Comparison of ENCODE assay signal across 8 cellular contexts in genomic region chr3:14216257-14217048, GRCh38. TPM values are rescaled to one million over a fixed set of nuclear protein-coding genes. Genes with fewer than 3 reads are reported as not detected.
DNase-seq lines count a peak whose midpoint lies in the region; ATAC-seq lines count a peak whose summit lies in the region.

No MANE protein-coding gene starts in this region.

- H3K27ac ChIP-seq in thymus (ENCODE audit: low read depth): peak overlapping the region; percentile 60

- peak; percentile 67 to 96 for ATAC-seq in naive thymus-derived CD8-positive, alpha-beta T cell

- no peak overlapping the region for H3K9ac ChIP-seq in endocrine pancreas (ENCODE audit: control insufficient read depth, insufficient read depth, low read length)

- POLR2A ChIA-PET in naive thymus-derived CD8-positive, alpha-beta T cell (lab: Charles Lee): interaction anchor here (1.4 kb wide), 1 partner anchor 13 kb away, joined by 3 read pairs; no protein-coding TSS in a partner anchor

- H3K4me1 Mint-ChIP-seq in naive thymus-derived CD8-positive, alpha-beta T cell: peaks cover 0 to 8% (median 0%) of the 10 kb centered on the region in 4 donors

- H3K36me3 ChIP-seq in endocrine pancreas (ENCODE audit: control insufficient read depth, insufficient read depth, low read length): no peaks in the 10 kb centered on the region
- H3K36me3 ChIP-seq in thymus (ENCODE audit: control insufficient read depth, insufficient read depth): no peaks in the 10 kb centered on the region

- H3K4me1 ChIP-seq in endocrine pancreas (ENCODE audit: control insufficient read depth, insufficient read depth, low read length): no peaks in the 10 kb centered on the region
- no peaks in the 10 kb centered on the region for H3K4me1 ChIP-seq in thymus (ENCODE audit: control insufficient read depth, insufficient read depth, low read length)

- 41% methylated on average over 22 of the region's 22 CpGs for WGBS in thymus

- H3K4me3 Mint-ChIP-seq in naive thymus-derived CD8-positive, alpha-beta T cell: peak overlapping the region; percentile 21 to 94 (median 66)

- H3K27me3 ChIP-seq in endocrine pancreas (ENCODE audit: control insufficient read depth, insufficient read depth, low read length) (no peaks in the 10 kb centered on the region), thymus (ENCODE audit: control insufficient read depth, insufficient read depth) (no peaks in the 10 kb centered on the region)

- H3K27me3 Mint-ChIP-seq in naive thymus-derived CD8-positive, alpha-beta T cell: peaks cover 0 to 3% (median 0%) of the 10 kb centered on the region in 5 donors

- DNase-seq in DMS 273 (lab: John Stamatoyannopoulos, UW; ENCODE audit: unreplicated experiment): peak; percentile 25
- no peak for DNase-seq in DMS 273 treated with DMSO at 0.1 percent for 48 hours (lab: John Stamatoyannopoulos, UW)
- peak; percentile 58 for DNase-seq in activated CD4-positive, alpha-beta T cell treated with anti-CD3 and anti-CD28 coated beads for 48 hours
- DNase-seq in naive thymus-derived CD8-positive, alpha-beta T cell: peak in 6 of 10 donors; percentile 7 to 77 (median 67)
- no peak for DNase-seq in A172 (ENCODE audit: low spot score)
- no peak for DNase-seq in SIG-M5 treated with dmso at 0.1 percent for 504 hours (lab: John Stamatoyannopoulos, UW; ENCODE audit: unreplicated experiment)

- peak overlapping the region in 7 of 10 donors; percentile 27 to 94 (median 65) for H3K27ac Mint-ChIP-seq in naive thymus-derived CD8-positive, alpha-beta T cell

- peaks cover 3 to 21% (median 13%) of the 10 kb centered on the region in 9 donors for H3K9me3 Mint-ChIP-seq in naive thymus-derived CD8-positive, alpha-beta T cell

- peaks cover 0 to 17% (median 6%) of the 10 kb centered on the region in 3 donors for H3K36me3 Mint-ChIP-seq in naive thymus-derived CD8-positive, alpha-beta T cell

- H3K9me3 ChIP-seq in endocrine pancreas (ENCODE audit: control insufficient read depth, low read length) (no peaks in the 10 kb centered on the region), thymus (ENCODE audit: control insufficient read depth) (no peaks in the 10 kb centered on the region)

- H3K4me3 ChIP-seq in endocrine pancreas (ENCODE audit: control insufficient read depth, insufficient read depth, low read length): peak overlapping the region; percentile 55
- H3K4me3 ChIP-seq in thymus (ENCODE audit: low read length): peak overlapping the region; percentile 66

RNA-seq across cellular contexts. Expression of gene LSM3, which starts 37.8 kb away (rescaled TPM):
- 10 to 100 TPM; 10.4 to 11.6 TPM for total RNA-seq in naive thymus-derived CD8-positive, alpha-beta T cell
- polyA plus RNA-seq in naive thymus-derived CD8-positive, alpha-beta T cell: 10 to 100 TPM; 20.8 to 26.5 (median 24.8) TPM
- 18.3 TPM for polyA plus RNA-seq in thymus
- total RNA-seq in A172 (2014; rRNA removed; shearing (Covaris generic)): 45.3 and 49.4 TPM in 2 replicates

RNA-seq across cellular contexts. Expression of gene XPC, which starts 38.1 kb away (rescaled TPM):
- total RNA-seq in naive thymus-derived CD8-positive, alpha-beta T cell: 10 to 100 TPM; 90.9 to 95.2 TPM
- polyA plus RNA-seq in naive thymus-derived CD8-positive, alpha-beta T cell: 10 to 100 TPM; 28.5 to 49.6 (median 49.4) TPM
- 32.8 TPM for polyA plus RNA-seq in thymus
- 28.4 and 32.2 TPM in 2 replicates for total RNA-seq in A172 (2014; rRNA removed; shearing (Covaris generic))

Comparison
In these comparisons a context has a peak if more than half of its experiments do, and no peak if none do; other contexts are left out.
1. DNase-seq: peak in DMS 273 (single experiment), activated CD4-positive, alpha-beta T cell treated with anti-CD3 and anti-CD28 coated beads for 48 hours (single experiment) and naive thymus-derived CD8-positive, alpha-beta T cell (6 of 10); none in DMS 273 treated with DMSO at 0.1 percent for 48 hours (single experiment), A172 (single experiment) and SIG-M5 treated with dmso at 0.1 percent for 504 hours (single experiment).